Comparison of ENCODE assay signal across 10 cellular contexts in genomic region chr10:102629661-102630614, GRCh38. TPM values are rescaled to one million over a fixed set of nuclear protein-coding genes. Genes with fewer than 3 reads are reported as not detected.
DNase-seq lines count a peak whose midpoint lies in the region; ATAC-seq and TF ChIP-seq lines count a peak whose summit lies in the region.
"Had no signal": no experiment of that assay in that cellular context is flagged by ENCODE, and none has a peak within 500 bp of the region (broad histone marks: within the 10 kb centered on the region; RNA-seq: fewer than 3 reads in every experiment).

No MANE protein-coding gene starts in this region.

- H3K27me3 ChIP-seq in thyroid gland = no peaks in the 10 kb centered on the region
- H3K27me3 ChIP-seq: neutrophil had no signal

- H3K9me3 ChIP-seq in thyroid gland = no peaks in the 10 kb centered on the region
- H3K9me3 ChIP-seq: neutrophil had no signal

- DNase-seq in HS-5 (ENCODE audit: low read depth) (peak; percentile 83), astrocyte of the cerebellum (ENCODE audit: low read depth) (peak; percentile 66), iris pigment epithelial cell (ENCODE audit: low read depth) (peak; percentile 93), thyroid gland (peak; percentile 53 to 56), GM19240 (ENCODE audit: insufficient read length, low spot score) (no peak), NCI-H2029 (lab: John Stamatoyannopoulos, UW) (no peak)
- no peak for DNase-seq in activated CD4-positive, CD25-positive, alpha-beta regulatory T cell (lab: John Stamatoyannopoulos, UW)
- DNase-seq: activated CD8-positive, alpha-beta memory T cell treated with anti-CD3 and anti-CD28 coated beads for 24 hours had no signal

- WGBS in thyroid gland, 2 donors = 63 to 67% methylated on average over 14 to 22 of the region's 22 CpGs

- peak in 1 of 2 donors; percentile 14 for TF ChIP-seq POLR2A in thyroid gland (IDR thresholded peaks at IDR 0.05)

- H3K36me3 ChIP-seq in thyroid gland = no peaks in the 10 kb centered on the region

- ATAC-seq in HG03342 (IDR thresholded peaks at IDR 0.05; ENCODE audit: unreplicated experiment) = no peak

- peak overlapping the region in 2 of 3 donors; percentile 39 to 41 for H3K27ac ChIP-seq in thyroid gland

- H3K4me1 ChIP-seq in thyroid gland = peaks cover 20 to 67% of the 10 kb centered on the region in 2 donors

- H3K4me3 ChIP-seq in astrocyte of the cerebellum (ENCODE audit: low read depth, low read length) (no peak overlapping the region), thyroid gland (replicated peaks in 1 of 3) (no peak overlapping the region)

- TF ChIP-seq CTCF in astrocyte of the cerebellum (IDR thresholded peaks at IDR 0.05; ENCODE audit: low read depth, low read length, missing control alignments) (no peak), thyroid gland (IDR thresholded peaks at IDR 0.05) (no peak)

- intact Hi-C loops in thyroid gland (cut with DNase I) = no loop called here

- in situ Hi-C loops in astrocyte of the cerebellum (cut with HindIII; ENCODE audit: low sequenced_read_pairs) = no loop called here

RNA-seq across cellular contexts. Expression of gene TRIM8, which starts 14.3 kb away (rescaled TPM):
- total RNA-seq in thyroid gland = 100 to 1,000 TPM; 138 to 187 (median 162) TPM

Comparison
In these comparisons a context has a peak if more than half of its experiments do, and no peak if none do; other contexts are left out.
1. DNase-seq: peak in HS-5 (single experiment), astrocyte of the cerebellum (single experiment), iris pigment epithelial cell (single experiment) and thyroid gland (2 of 2); none in GM19240 (single experiment), activated CD4-positive, CD25-positive, alpha-beta regulatory T cell (0 of 4) and NCI-H2029 (single experiment).